In genomic region chr10:52883996-52884871, GRCh38 we compare ENCODE assay signal across 8 cellular contexts.
DNase-seq lines count a peak whose midpoint lies in the region; ATAC-seq, FAIRE-seq and TF ChIP-seq lines count a peak whose summit lies in the region.

No MANE protein-coding gene starts in this region.

- H3K27me3 ChIP-seq in hepatocyte = no peaks in the 10 kb centered on the region
- no peaks in the 10 kb centered on the region for H3K27me3 ChIP-seq in small intestine (ENCODE audit: control insufficient read depth in 2 of 2, insufficient read depth in 2 of 2, low read length in 2 of 2)

- DNase-seq in CMK (ENCODE audit: low read depth) (peak; percentile 4), NCI-H146 (lab: John Stamatoyannopoulos, UW) (peak; percentile 61), amniotic stem cell (lab: John Stamatoyannopoulos, UW) (peak; percentile 4), hepatocyte (ENCODE audit: low spot score) (peak; percentile 78), small intestine (peak; percentile 71)
- DNase-seq in activated T-helper 2 cell treated with anti-CD3 and anti-CD28 coated beads, Interferon-gamma antibody, Interleukin-2, Interleukin-4, amounts not matched to agents 10 μg/mL and 5 μg/mL and 100 μg/mL, durations not matched to agents 14 hours and 24 hours and 36 hours (ENCODE audit: low spot score) = no peak

- peaks cover 9% of the 10 kb centered on the region for H3K4me1 ChIP-seq in hepatocyte (ENCODE audit: insufficient read depth)
- no peaks in the 10 kb centered on the region for H3K4me1 ChIP-seq in small intestine (ENCODE audit: control insufficient read depth in 2 of 2, insufficient read depth in 1 of 2, low read depth in 1 of 2, low read length in 1 of 2)

- H4K20me1 ChIP-seq in hepatocyte (ENCODE audit: insufficient read depth, poor library complexity, severe bottlenecking) = no peaks in the 10 kb centered on the region

- H3K36me3 Mint-ChIP-seq in activated T-helper 2 cell treated with anti-CD3 and anti-CD28 coated beads, Interferon-gamma antibody, Interleukin-2, Interleukin-4, amounts not matched to agents 10 μg/mL and 5 μg/mL and 100 μg/mL, durations not matched to agents 14 hours and 24 hours and 36 hours (ENCODE audit: low read depth) = no peaks in the 10 kb centered on the region

- intact Hi-C loops in activated T-helper 2 cell treated with anti-CD3 and anti-CD28 coated beads, Interferon-gamma antibody, Interleukin-2, Interleukin-4, amounts not matched to agents 10 μg/mL and 5 μg/mL and 100 μg/mL, durations not matched to agents 14 hours and 24 hours and 36 hours (cut with micrococcal nuclease) = no loop called here

- H3K79me2 ChIP-seq in hepatocyte = no peaks in the 10 kb centered on the region

- no peak overlapping the region for H3K27ac Mint-ChIP-seq in activated T-helper 2 cell treated with anti-CD3 and anti-CD28 coated beads, Interferon-gamma antibody, Interleukin-2, Interleukin-4, amounts not matched to agents 10 μg/mL and 5 μg/mL and 100 μg/mL, durations not matched to agents 14 hours and 24 hours and 36 hours

- no peaks in the 10 kb centered on the region for H3K4me1 Mint-ChIP-seq in activated T-helper 2 cell treated with anti-CD3 and anti-CD28 coated beads, Interferon-gamma antibody, Interleukin-2, Interleukin-4, amounts not matched to agents 10 μg/mL and 5 μg/mL and 100 μg/mL, durations not matched to agents 14 hours and 24 hours and 36 hours (ENCODE audit: low read depth)

- H3K4me2 ChIP-seq in hepatocyte = peak overlapping the region; percentile 74

- H3K27me3 Mint-ChIP-seq in activated T-helper 2 cell treated with anti-CD3 and anti-CD28 coated beads, Interferon-gamma antibody, Interleukin-2, Interleukin-4, amounts not matched to agents 10 μg/mL and 5 μg/mL and 100 μg/mL, durations not matched to agents 14 hours and 24 hours and 36 hours (ENCODE audit: low read depth) = no peaks in the 10 kb centered on the region

- no peaks in the 10 kb centered on the region for H3K9me2 ChIP-seq in hepatocyte (replicated peaks; ENCODE audit: insufficient read depth)

- peak; percentile 89 for TF ChIP-seq CTCF in hepatocyte (IDR thresholded peaks at IDR 0.05; ENCODE audit: poor library complexity)

- peak overlapping the region; percentile 80 for H3K27ac ChIP-seq in hepatocyte
- H3K27ac ChIP-seq in small intestine (ENCODE audit: low read depth in 1 of 2, low read length in 1 of 2) = no peak overlapping the region

- ATAC-seq in GM18520 (IDR thresholded peaks at IDR 0.05; ENCODE audit: unreplicated experiment) (peak; percentile 90), HG02885 (IDR thresholded peaks at IDR 0.05; ENCODE audit: poor library complexity, unreplicated experiment) (peak; percentile 95)

- H3K4me3 ChIP-seq in hepatocyte = no peak overlapping the region
- no peak overlapping the region for H3K4me3 ChIP-seq in small intestine (ENCODE audit: low read depth in 1 of 2, low read length in 2 of 2)

- FAIRE-seq in small intestine (lab: Jason Lieb, UNC) = no peak

- H3K4me3 Mint-ChIP-seq in activated T-helper 2 cell treated with anti-CD3 and anti-CD28 coated beads, Interferon-gamma antibody, Interleukin-2, Interleukin-4, amounts not matched to agents 10 μg/mL and 5 μg/mL and 100 μg/mL, durations not matched to agents 14 hours and 24 hours and 36 hours (ENCODE audit: low read depth) = no peak overlapping the region

- H3K9me3 ChIP-seq in hepatocyte (ENCODE audit: low read depth) (no peaks in the 10 kb centered on the region), small intestine (ENCODE audit: control insufficient read depth, low read depth) (no peaks in the 10 kb centered on the region)

- H3K36me3 ChIP-seq in hepatocyte (replicated peaks; ENCODE audit: insufficient read depth, low read depth) (no peaks in the 10 kb centered on the region), small intestine (ENCODE audit: control insufficient read depth in 2 of 2, insufficient read depth in 2 of 2, low read length in 2 of 2) (no peaks in the 10 kb centered on the region)

- H2AFZ ChIP-seq in hepatocyte = peak overlapping the region; percentile 59

- no peaks in the 10 kb centered on the region for H3K9me3 Mint-ChIP-seq in activated T-helper 2 cell treated with anti-CD3 and anti-CD28 coated beads, Interferon-gamma antibody, Interleukin-2, Interleukin-4, amounts not matched to agents 10 μg/mL and 5 μg/mL and 100 μg/mL, durations not matched to agents 14 hours and 24 hours and 36 hours

- WGBS in hepatocyte (ENCODE audit: low lambda C conversion rate, missing lambda C conversion rate) = 21% methylated on average over 33 of the region's 33 CpGs
- WGBS in small intestine, 3 donors = 30 to 34% (median 30%) methylated on average over 33 of the region's 33 CpGs
